ENCODE assay signal across 1 cellular context in the genomic region with DNA sequence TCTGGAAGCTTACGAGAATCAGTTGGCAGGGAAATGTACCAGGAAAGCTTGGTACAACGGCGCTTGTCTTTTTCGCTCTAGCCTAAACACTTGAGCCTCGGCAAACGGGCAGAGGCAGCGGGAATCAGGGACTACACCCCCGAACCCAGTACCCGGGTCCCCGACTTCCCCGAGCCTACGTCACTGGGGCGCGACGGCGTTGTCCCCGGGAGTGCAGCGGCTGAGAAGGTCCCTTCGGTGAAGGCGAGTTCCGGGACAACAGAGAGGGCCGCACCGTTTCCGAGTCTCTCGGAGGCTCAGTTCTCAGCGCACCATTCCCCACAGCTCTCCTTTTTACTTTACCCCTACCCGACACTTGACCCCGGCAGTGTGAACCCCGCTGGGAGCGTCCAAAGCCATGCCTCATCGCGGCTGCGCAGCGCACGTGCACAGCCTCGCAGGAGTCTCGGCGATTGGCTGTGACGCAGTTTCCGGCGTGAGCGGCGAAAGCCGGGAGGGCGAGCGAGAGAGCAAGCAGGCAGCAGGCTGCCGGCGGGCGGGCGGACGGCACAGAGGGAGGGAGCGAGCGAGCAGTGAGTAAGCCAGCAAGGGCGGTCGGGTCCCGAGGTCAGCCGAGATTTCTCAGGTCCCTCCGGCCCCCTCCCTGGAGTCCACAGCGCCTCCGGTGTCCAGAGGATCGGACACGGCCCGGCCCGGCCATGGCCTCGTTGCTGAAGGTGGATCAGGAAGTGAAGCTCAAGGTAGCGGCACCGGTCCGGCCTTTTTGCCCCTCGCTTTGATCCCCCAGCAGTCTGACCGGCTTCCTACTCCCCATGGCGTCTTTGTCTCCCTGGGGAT.
TF ChIP-seq lines count a peak whose summit lies in the region.

A gene with protein sequence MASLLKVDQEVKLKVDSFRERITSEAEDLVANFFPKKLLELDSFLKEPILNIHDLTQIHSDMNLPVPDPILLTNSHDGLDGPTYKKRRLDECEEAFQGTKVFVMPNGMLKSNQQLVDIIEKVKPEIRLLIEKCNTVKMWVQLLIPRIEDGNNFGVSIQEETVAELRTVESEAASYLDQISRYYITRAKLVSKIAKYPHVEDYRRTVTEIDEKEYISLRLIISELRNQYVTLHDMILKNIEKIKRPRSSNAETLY (plus strand): TSS at position 464 of the 837 bp plus-strand sequence. CDS start 235 bp downstream, at position 699.

TF ChIP-seq in K562, 482 proteins besides CTCF, POLR2A, EP300 and RAD21 (continued from another document and continues in another):
- TF ChIP-seq, protein P1, sequence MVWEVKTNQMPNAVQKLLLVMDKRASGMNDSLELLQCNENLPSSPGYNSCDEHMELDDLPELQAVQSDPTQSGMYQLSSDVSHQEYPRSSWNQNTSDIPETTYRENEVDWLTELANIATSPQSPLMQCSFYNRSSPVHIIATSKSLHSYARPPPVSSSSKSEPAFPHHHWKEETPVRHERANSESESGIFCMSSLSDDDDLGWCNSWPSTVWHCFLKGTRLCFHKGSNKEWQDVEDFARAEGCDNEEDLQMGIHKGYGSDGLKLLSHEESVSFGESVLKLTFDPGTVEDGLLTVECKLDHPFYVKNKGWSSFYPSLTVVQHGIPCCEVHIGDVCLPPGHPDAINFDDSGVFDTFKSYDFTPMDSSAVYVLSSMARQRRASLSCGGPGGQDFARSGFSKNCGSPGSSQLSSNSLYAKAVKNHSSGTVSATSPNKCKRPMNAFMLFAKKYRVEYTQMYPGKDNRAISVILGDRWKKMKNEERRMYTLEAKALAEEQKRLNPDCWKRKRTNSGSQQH (CRISPR knock-in tag; IDR thresholded peaks at IDR 0.05): no peak
- TF ChIP-seq NFRKB (IDR thresholded peaks at IDR 0.05; ENCODE audit: low read depth): peak; percentile 54; the same call in 1 of the 2 replicates
- TF ChIP-seq KAT2B (IDR thresholded peaks at IDR 0.05; ENCODE audit: low read depth, low read length): no peak
- TF ChIP-seq TCFL5 (CRISPR knock-in tag; conservative IDR thresholded peaks at IDR 0.05): no peak
- TF ChIP-seq SIN3B (IDR thresholded peaks at IDR 0.05; ENCODE audit: low read depth): peak; percentile 96
- TF ChIP-seq SAP30 (IDR thresholded peaks at IDR 0.05; ENCODE audit: borderline replicate concordance, insufficient read depth, low read depth, low read length, poor library complexity, severe bottlenecking): peak; percentile 98
- no peak for TF ChIP-seq PPARD (CRISPR knock-in tag; IDR thresholded peaks at IDR 0.05)
- TF ChIP-seq CBFB (CRISPR knock-in tag; IDR thresholded peaks at IDR 0.05): 0 out of 2 replicates have a peak, but pooled peaks have one; percentile 76
- no peak for TF ChIP-seq ILK (tag; IDR thresholded peaks at IDR 0.05; ENCODE audit: borderline replicate concordance, low read depth)
- no peak for TF ChIP-seq HDGF (IDR thresholded peaks at IDR 0.05)
- no peak for TF ChIP-seq SMARCC2 (IDR thresholded peaks at IDR 0.05; ENCODE audit: low read depth)
- TF ChIP-seq ZNF830 (CRISPR knock-in tag; IDR thresholded peaks at IDR 0.05): no peak
- no peak; the same call in none of the 2 replicates for TF ChIP-seq KLF1 (tag; IDR thresholded peaks at IDR 0.05)
- TF ChIP-seq ESRRA (IDR thresholded peaks at IDR 0.05; ENCODE audit: borderline replicate concordance, low read depth): peak; percentile 84
- TF ChIP-seq, protein P2, sequence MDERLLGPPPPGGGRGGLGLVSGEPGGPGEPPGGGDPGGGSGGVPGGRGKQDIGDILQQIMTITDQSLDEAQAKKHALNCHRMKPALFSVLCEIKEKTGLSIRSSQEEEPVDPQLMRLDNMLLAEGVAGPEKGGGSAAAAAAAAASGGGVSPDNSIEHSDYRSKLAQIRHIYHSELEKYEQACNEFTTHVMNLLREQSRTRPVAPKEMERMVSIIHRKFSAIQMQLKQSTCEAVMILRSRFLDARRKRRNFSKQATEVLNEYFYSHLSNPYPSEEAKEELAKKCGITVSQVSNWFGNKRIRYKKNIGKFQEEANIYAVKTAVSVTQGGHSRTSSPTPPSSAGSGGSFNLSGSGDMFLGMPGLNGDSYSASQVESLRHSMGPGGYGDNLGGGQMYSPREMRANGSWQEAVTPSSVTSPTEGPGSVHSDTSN (CRISPR knock-in tag; IDR thresholded peaks at IDR 0.05; ENCODE audit: low read depth): no peak
- TF ChIP-seq, protein P2 (tag; conservative IDR thresholded peaks at IDR 0.05; ENCODE audit: low read depth): no peak
- no peak for TF ChIP-seq ZNF551 (CRISPR knock-in tag; IDR thresholded peaks at IDR 0.05)
- TF ChIP-seq ZNF140 (CRISPR knock-in tag; IDR thresholded peaks at IDR 0.05): no peak
- no peak for TF ChIP-seq ZNF444 (CRISPR knock-in tag; IDR thresholded peaks at IDR 0.05)
- TF ChIP-seq, protein P3, sequence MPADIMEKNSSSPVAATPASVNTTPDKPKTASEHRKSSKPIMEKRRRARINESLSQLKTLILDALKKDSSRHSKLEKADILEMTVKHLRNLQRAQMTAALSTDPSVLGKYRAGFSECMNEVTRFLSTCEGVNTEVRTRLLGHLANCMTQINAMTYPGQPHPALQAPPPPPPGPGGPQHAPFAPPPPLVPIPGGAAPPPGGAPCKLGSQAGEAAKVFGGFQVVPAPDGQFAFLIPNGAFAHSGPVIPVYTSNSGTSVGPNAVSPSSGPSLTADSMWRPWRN (IDR thresholded peaks at IDR 0.05; ENCODE audit: low read depth): 0 out of 2 replicates have a peak, but pooled peaks have one; percentile 44
- TF ChIP-seq, protein P4, sequence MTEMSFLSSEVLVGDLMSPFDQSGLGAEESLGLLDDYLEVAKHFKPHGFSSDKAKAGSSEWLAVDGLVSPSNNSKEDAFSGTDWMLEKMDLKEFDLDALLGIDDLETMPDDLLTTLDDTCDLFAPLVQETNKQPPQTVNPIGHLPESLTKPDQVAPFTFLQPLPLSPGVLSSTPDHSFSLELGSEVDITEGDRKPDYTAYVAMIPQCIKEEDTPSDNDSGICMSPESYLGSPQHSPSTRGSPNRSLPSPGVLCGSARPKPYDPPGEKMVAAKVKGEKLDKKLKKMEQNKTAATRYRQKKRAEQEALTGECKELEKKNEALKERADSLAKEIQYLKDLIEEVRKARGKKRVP (CRISPR knock-in tag; IDR thresholded peaks at IDR 0.05): no peak
- TF ChIP-seq ZNF133 (CRISPR knock-in tag; IDR thresholded peaks at IDR 0.05): no peak
- TF ChIP-seq SREBF1 (IDR thresholded peaks at IDR 0.05; ENCODE audit: borderline replicate concordance, low read depth, low read length): no peak
- TF ChIP-seq RBBP5 (IDR thresholded peaks at IDR 0.05; ENCODE audit: borderline replicate concordance, insufficient read depth, low read length, poor library complexity, severe bottlenecking): peak; percentile 92
- TF ChIP-seq SIN3A (IDR thresholded peaks at IDR 0.05; ENCODE audit: borderline replicate concordance in 2 of 2, control insufficient read depth in 1 of 2, low read depth in 2 of 2, low read length in 2 of 2): peak; percentile 89 to 91
- no peak for TF ChIP-seq NR4A1 (CRISPR knock-in tag; IDR thresholded peaks at IDR 0.05)
- 0 out of 2 replicates have a peak, but pooled peaks have one; percentile 63 for TF ChIP-seq NR4A1 (tag; IDR thresholded peaks at IDR 0.05)
- TF ChIP-seq PTBP1 (IDR thresholded peaks at IDR 0.05; ENCODE audit: low read depth, low read length): no peak
- TF ChIP-seq, protein P5, sequence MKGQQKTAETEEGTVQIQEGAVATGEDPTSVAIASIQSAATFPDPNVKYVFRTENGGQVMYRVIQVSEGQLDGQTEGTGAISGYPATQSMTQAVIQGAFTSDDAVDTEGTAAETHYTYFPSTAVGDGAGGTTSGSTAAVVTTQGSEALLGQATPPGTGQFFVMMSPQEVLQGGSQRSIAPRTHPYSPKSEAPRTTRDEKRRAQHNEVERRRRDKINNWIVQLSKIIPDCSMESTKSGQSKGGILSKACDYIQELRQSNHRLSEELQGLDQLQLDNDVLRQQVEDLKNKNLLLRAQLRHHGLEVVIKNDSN (CRISPR knock-in tag; IDR thresholded peaks at IDR 0.05): peak; percentile 70
- TF ChIP-seq TRIM28 (IDR thresholded peaks at IDR 0.05): no peak
- no peak for TF ChIP-seq CSDE1 (IDR thresholded peaks at IDR 0.05)
- no peak for TF ChIP-seq SPI1 (IDR thresholded peaks at IDR 0.05; ENCODE audit: borderline replicate concordance, low read depth, low read length)
- no peak for TF ChIP-seq SMARCB1 (IDR thresholded peaks at IDR 0.05; ENCODE audit: insufficient read length, low read depth)
- TF ChIP-seq NELFE (IDR thresholded peaks at IDR 0.05; ENCODE audit: insufficient read depth, insufficient read length): no peak
- peak; percentile 65 for TF ChIP-seq CCNT2 (IDR thresholded peaks at IDR 0.05; ENCODE audit: borderline replicate concordance, extremely low read depth, insufficient read length, low read depth, low read length)
- TF ChIP-seq NR1H2 (CRISPR knock-in tag; IDR thresholded peaks at IDR 0.05): peak; percentile 71; the same call in 1 of the 2 replicates
- no peak for TF ChIP-seq ZNF766 (CRISPR knock-in tag; conservative IDR thresholded peaks at IDR 0.05)
- TF ChIP-seq ADNP (tag; IDR thresholded peaks at IDR 0.05): no peak
- no peak for TF ChIP-seq BMI1 (IDR thresholded peaks at IDR 0.05; ENCODE audit: low read length)
- TF ChIP-seq RUNX1 (IDR thresholded peaks at IDR 0.05; ENCODE audit: low read depth): peak; percentile 45; the same call in 1 of the 2 replicates
- TF ChIP-seq, protein P6, sequence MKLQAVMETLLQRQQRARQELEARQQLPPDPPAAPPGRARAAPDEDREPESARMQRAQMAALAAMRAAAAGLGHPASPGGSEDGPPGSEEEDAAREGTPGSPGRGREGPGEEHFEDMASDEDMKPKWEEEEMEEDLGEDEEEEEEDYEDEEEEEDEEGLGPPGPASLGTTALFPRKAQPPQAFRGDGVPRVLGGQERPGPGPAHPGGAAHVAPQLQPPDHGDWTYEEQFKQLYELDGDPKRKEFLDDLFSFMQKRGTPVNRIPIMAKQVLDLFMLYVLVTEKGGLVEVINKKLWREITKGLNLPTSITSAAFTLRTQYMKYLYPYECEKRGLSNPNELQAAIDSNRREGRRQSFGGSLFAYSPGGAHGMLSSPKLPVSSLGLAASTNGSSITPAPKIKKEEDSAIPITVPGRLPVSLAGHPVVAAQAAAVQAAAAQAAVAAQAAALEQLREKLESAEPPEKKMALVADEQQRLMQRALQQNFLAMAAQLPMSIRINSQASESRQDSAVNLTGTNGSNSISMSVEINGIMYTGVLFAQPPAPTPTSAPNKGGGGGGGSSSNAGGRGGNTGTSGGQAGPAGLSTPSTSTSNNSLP (IDR thresholded peaks at IDR 0.05; ENCODE audit: borderline replicate concordance, low read depth, low read length): no peak
- TF ChIP-seq TAF1 (IDR thresholded peaks at IDR 0.05; ENCODE audit: control insufficient read depth, extremely low read depth, insufficient read depth, low read length, severe bottlenecking): peak; percentile 53
- no peak; the same call in 1 of the 2 replicates for TF ChIP-seq ZZZ3 (IDR thresholded peaks at IDR 0.05)
- TF ChIP-seq ZNF384 (IDR thresholded peaks at IDR 0.05; ENCODE audit: low read depth, low read length): no peak
- TF ChIP-seq, protein P7, sequence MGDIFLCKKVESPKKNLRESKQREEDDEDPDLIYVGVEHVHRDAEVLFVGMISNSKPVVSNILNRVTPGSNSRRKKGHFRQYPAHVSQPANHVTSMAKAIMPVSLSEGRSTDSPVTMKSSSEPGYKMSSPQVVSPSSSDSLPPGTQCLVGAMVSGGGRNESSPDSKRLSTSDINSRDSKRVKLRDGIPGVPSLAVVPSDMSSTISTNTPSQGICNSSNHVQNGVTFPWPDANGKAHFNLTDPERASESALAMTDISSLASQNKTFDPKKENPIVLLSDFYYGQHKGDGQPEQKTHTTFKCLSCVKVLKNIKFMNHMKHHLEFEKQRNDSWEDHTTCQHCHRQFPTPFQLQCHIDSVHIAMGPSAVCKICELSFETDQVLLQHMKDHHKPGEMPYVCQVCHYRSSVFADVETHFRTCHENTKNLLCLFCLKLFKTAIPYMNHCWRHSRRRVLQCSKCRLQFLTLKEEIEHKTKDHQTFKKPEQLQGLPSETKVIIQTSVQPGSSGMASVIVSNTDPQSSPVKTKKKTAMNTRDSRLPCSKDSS (IDR thresholded peaks at IDR 0.05; ENCODE audit: low read depth, partially characterized antibody): no peak
- TF ChIP-seq, protein P8, sequence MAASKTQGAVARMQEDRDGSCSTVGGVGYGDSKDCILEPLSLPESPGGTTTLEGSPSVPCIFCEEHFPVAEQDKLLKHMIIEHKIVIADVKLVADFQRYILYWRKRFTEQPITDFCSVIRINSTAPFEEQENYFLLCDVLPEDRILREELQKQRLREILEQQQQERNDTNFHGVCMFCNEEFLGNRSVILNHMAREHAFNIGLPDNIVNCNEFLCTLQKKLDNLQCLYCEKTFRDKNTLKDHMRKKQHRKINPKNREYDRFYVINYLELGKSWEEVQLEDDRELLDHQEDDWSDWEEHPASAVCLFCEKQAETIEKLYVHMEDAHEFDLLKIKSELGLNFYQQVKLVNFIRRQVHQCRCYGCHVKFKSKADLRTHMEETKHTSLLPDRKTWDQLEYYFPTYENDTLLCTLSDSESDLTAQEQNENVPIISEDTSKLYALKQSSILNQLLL (CRISPR knock-in tag; IDR thresholded peaks at IDR 0.05; ENCODE audit: borderline replicate concordance): no peak
- TF ChIP-seq, protein P9, sequence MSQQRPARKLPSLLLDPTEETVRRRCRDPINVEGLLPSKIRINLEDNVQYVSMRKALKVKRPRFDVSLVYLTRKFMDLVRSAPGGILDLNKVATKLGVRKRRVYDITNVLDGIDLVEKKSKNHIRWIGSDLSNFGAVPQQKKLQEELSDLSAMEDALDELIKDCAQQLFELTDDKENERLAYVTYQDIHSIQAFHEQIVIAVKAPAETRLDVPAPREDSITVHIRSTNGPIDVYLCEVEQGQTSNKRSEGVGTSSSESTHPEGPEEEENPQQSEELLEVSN (IDR thresholded peaks at IDR 0.05; ENCODE audit: borderline replicate concordance in 1 of 2, extremely low read depth in 1 of 2, insufficient read depth in 1 of 2, insufficient read length in 1 of 2, low read depth in 1 of 2, low read length in 1 of 2, poor library complexity in 1 of 2, severe bottlenecking in 1 of 2): peak; percentile 67
- TF ChIP-seq ZNF124 (CRISPR knock-in tag; IDR thresholded peaks at IDR 0.05): no peak
- TF ChIP-seq CBX3 (IDR thresholded peaks at IDR 0.05; ENCODE audit: borderline replicate concordance in 1 of 2, low read length in 2 of 2): no peak
- TF ChIP-seq ZNF175 (CRISPR knock-in tag; IDR thresholded peaks at IDR 0.05; ENCODE audit: low read depth): no peak; the same call in 1 of the 2 replicates
- TF ChIP-seq KHSRP (IDR thresholded peaks at IDR 0.05): peak; percentile 86
- no peak for TF ChIP-seq TEAD2 (tag; IDR thresholded peaks at IDR 0.05)
- TF ChIP-seq ZNF197 (CRISPR knock-in tag; IDR thresholded peaks at IDR 0.05; ENCODE audit: low read depth): no peak
- TF ChIP-seq, protein P10, sequence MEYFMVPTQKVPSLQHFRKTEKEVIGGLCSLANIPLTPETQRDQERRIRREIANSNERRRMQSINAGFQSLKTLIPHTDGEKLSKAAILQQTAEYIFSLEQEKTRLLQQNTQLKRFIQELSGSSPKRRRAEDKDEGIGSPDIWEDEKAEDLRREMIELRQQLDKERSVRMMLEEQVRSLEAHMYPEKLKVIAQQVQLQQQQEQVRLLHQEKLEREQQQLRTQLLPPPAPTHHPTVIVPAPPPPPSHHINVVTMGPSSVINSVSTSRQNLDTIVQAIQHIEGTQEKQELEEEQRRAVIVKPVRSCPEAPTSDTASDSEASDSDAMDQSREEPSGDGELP (CRISPR knock-in tag; IDR thresholded peaks at IDR 0.05; ENCODE audit: borderline replicate concordance): peak; percentile 86; the same call in 1 of the 2 replicates
